Comparison of ENCODE assay signal across 1 cellular context in the genomic region with DNA sequence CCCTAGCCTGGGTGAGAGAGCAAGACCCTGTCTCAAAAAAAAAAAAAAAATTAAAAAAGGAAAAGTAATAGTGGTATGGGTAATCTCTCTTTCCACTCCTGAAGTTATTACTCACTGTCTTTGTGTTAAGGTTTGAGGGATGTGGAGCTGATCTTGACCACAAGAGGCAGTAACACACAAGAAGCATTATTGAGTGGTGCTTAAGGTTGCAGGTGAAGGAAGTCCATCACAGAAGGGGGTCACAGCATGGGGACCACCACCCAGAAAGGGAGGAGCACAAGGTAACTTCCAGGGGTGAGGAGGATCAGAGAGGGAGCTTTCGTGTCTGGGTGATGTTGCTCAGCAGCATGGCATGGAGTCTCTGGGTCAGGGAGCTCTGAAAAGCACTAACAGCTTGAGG.
TF ChIP-seq lines count a peak whose summit lies in the region.

No MANE protein-coding gene starts in this region.

TF ChIP-seq in SK-N-SH treated with all-trans-retinoic acid at 6 μM for 48 hours, 23 proteins besides CTCF, POLR2A, EP300 and RAD21 (continued from another document):
- TF ChIP-seq, protein P1, sequence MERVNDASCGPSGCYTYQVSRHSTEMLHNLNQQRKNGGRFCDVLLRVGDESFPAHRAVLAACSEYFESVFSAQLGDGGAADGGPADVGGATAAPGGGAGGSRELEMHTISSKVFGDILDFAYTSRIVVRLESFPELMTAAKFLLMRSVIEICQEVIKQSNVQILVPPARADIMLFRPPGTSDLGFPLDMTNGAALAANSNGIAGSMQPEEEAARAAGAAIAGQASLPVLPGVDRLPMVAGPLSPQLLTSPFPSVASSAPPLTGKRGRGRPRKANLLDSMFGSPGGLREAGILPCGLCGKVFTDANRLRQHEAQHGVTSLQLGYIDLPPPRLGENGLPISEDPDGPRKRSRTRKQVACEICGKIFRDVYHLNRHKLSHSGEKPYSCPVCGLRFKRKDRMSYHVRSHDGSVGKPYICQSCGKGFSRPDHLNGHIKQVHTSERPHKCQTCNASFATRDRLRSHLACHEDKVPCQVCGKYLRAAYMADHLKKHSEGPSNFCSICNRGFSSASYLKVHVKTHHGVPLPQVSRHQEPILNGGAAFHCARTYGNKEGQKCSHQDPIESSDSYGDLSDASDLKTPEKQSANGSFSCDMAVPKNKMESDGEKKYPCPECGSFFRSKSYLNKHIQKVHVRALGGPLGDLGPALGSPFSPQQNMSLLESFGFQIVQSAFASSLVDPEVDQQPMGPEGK (CRISPR knock-in tag; IDR thresholded peaks at IDR 0.05; ENCODE audit: borderline replicate concordance), result no peak
